ENCODE assay signal across 11 cellular contexts in the genomic region with DNA sequence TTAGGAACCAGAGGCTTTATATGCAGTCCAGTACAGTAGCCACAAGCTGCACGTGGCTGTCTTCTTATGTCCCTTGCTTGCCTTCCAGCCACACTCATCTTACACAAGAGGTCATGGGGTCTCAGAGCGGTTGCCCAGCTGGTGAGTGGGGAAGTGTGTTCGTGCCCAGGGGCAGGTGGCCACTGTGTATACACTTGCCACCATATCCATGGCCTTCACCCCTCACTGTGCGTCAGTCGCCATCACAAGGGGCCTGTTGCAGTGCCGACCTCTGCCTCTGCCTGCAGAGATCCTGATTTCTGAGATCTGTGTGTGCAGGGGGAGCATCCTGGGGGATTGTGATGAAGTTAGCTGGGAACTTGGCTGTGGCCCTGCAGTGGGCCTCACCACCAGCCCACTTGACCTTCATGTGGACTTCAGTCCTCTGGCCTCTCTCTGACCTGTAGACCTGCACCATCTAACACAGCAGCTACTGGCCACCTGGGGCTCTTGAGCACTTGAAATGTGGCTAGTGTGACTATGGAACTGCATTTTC. TPM values are rescaled to one million over a fixed set of nuclear protein-coding genes. Genes with fewer than 3 reads are reported as not detected.
DNase-seq lines count a peak whose midpoint lies in the region; ATAC-seq and TF ChIP-seq lines count a peak whose summit lies in the region.
"Had no signal": no experiment of that assay in that cellular context is flagged by ENCODE, and none has a peak within 500 bp of the region (broad histone marks: within the 10 kb centered on the region; RNA-seq: fewer than 3 reads in every experiment).

No MANE protein-coding gene starts in this region.

- peaks cover 7% of the 10 kb centered on the region for H3K9me3 Mint-ChIP-seq in chondrocyte (ENCODE audit: low read depth)

- ATAC-seq in SK-N-SH treated with all-trans-retinoic acid at 6 μM for 48 hours = no peak

- no peak for TF ChIP-seq CTCF in SK-N-SH (IDR thresholded peaks at IDR 0.05)
- TF ChIP-seq CTCF in chondrocyte (IDR thresholded peaks at IDR 0.05) = no peak

- peak overlapping the region in 1 of 2 experiments; percentile 40 for H3K4ac ChIP-seq in mesenchymal stem cell (ENCODE audit: low read depth in 1 of 2, low read length in 2 of 2)

- WGBS in SK-N-SH (ENCODE audit: low lambda C conversion rate) = 89% methylated on average over 6 of the region's 6 CpGs
- WGBS in mesenchymal stem cell = 87% methylated on average over 5 of the region's 6 CpGs
- whole genome bisulfite sequencing in urinary bladder = 88% methylated on average over 6 of the region's 6 CpGs

- peaks cover 7 to 44% of the 10 kb centered on the region in 2 experiments; a peak in 3 of 4 replicates for H3K4me1 ChIP-seq in SK-N-SH (ENCODE audit: control insufficient read depth in 1 of 2, insufficient read depth in 2 of 2, low read depth in 1 of 2, low read length in 1 of 2)
- peaks cover 30% of the 10 kb centered on the region for H3K4me1 ChIP-seq in mesenchymal stem cell (ENCODE audit: control insufficient read depth, insufficient read depth, low read depth, low read length)
- peaks cover 3% of the 10 kb centered on the region for H3K4me1 ChIP-seq in urinary bladder (ENCODE audit: insufficient read depth)

- peak overlapping the region; percentile 77 for H4K8ac ChIP-seq in mesenchymal stem cell (ENCODE audit: low read length)

- H3K79me2 ChIP-seq in SK-N-SH (ENCODE audit: insufficient read depth) = peaks cover 75% of the 10 kb centered on the region

- H3K4me2 ChIP-seq in SK-N-SH (peak overlapping the region; percentile 52; the same call in 1 of the 2 replicates), mesenchymal stem cell (ENCODE audit: low read length, poor library complexity, severe bottlenecking) (no peak overlapping the region)

- H3K14ac ChIP-seq in mesenchymal stem cell (ENCODE audit: low read length in 2 of 2) = peak overlapping the region in 1 of 2 experiments; percentile 57

- peak overlapping the region; percentile 26 to 84 for H3K18ac ChIP-seq in mesenchymal stem cell (ENCODE audit: low read depth in 1 of 2, low read length in 2 of 2)

- no peak overlapping the region for H2BK120ac ChIP-seq in mesenchymal stem cell (ENCODE audit: low read depth, low read length)

- H3K9me3 ChIP-seq in SK-N-SH (no peaks in the 10 kb centered on the region), mesenchymal stem cell (ENCODE audit: control insufficient read depth, low read length) (no peaks in the 10 kb centered on the region), MG63 (no peaks in the 10 kb centered on the region)

- DNase-seq in SK-N-SH (no peak), chondrocyte (ENCODE audit: low spot score) (no peak), mesenchymal stem cell (peak; percentile 71), NCI-H187 (lab: John Stamatoyannopoulos, UW) (no peak), MG63 (no peak)
- DNase-seq in effector CD4-positive, alpha-beta T cell = no peak
- DNase-seq: GDM1, NCI-H526, T-helper 1 cell had no signal

- POLR2A ChIA-PET in SK-N-SH (lab: Yijun Ruan, JAX) = interaction anchor here (0.7 kb wide), 1 partner anchor 52 kb away, joined by 3 read pairs; no protein-coding TSS in a partner anchor

- peak overlapping the region; percentile 51 to 98 for H2BK12ac ChIP-seq in mesenchymal stem cell (ENCODE audit: low read length in 2 of 2)

- H3K23ac ChIP-seq in mesenchymal stem cell (ENCODE audit: low read length in 2 of 2) = peak overlapping the region in 1 of 2 experiments; percentile 37

- CTCF ChIA-PET in SK-N-SH (lab: Yijun Ruan, JAX) = interaction anchor here (1.3 to 2.5 kb wide), 2 partner anchors 10 to 133 kb away, joined by 6 read pairs; no protein-coding TSS in a partner anchor

- H3K79me1 ChIP-seq in mesenchymal stem cell (replicated peaks; ENCODE audit: low read length, poor library complexity, severe bottlenecking) = peaks cover 6% of the 10 kb centered on the region

- H3K27ac ChIP-seq in SK-N-SH (ENCODE audit: low read depth in 2 of 2, low read length in 1 of 2) (peak overlapping the region in 1 of 2 experiments; percentile 100; a peak in 2 of 4 replicates), mesenchymal stem cell (ENCODE audit: low read length, poor library complexity, severe bottlenecking) (peak overlapping the region; percentile 8), urinary bladder (ENCODE audit: low read depth) (peak overlapping the region; percentile 31)

- H3K4me3 ChIP-seq in SK-N-SH (ENCODE audit: low read depth in 2 of 2, low read length in 1 of 2) = no peak overlapping the region
- H3K4me3 ChIP-seq in mesenchymal stem cell (ENCODE audit: insufficient read depth in 1 of 2, low read depth in 1 of 2, low read length in 2 of 2) = no peak overlapping the region
- no peak overlapping the region for H3K4me3 ChIP-seq in urinary bladder (ENCODE audit: low read depth, low read length)
- no peak overlapping the region for H3K4me3 ChIP-seq in MG63

- H3K4me3 Mint-ChIP-seq in chondrocyte (ENCODE audit: unreplicated experiment) = no peak overlapping the region

- no peaks in the 10 kb centered on the region for H4K20me1 ChIP-seq in SK-N-SH (ENCODE audit: insufficient read depth)

- peak overlapping the region; percentile 15 for H2BK5ac ChIP-seq in mesenchymal stem cell (ENCODE audit: low read depth, low read length, poor library complexity, severe bottlenecking)

- H2BK15ac ChIP-seq in mesenchymal stem cell (ENCODE audit: low read depth, poor library complexity, severe bottlenecking) = no peak overlapping the region

- H3K4me1 Mint-ChIP-seq in chondrocyte (ENCODE audit: low read depth) = peaks cover 68% of the 10 kb centered on the region

- TF ChIP-seq EP300 in SK-N-SH (IDR thresholded peaks at IDR 0.05; ENCODE audit: borderline replicate concordance in 1 of 2, low read depth in 1 of 2, low read length in 1 of 2) = no peak

- H4K91ac ChIP-seq in mesenchymal stem cell (ENCODE audit: low read length) = peak overlapping the region; percentile 28

- no peaks in the 10 kb centered on the region for H3K9me2 ChIP-seq in SK-N-SH

- H3K9ac ChIP-seq in SK-N-SH (peak overlapping the region; percentile 90; the same call in 1 of the 2 replicates), mesenchymal stem cell (ENCODE audit: low read length) (peak overlapping the region; percentile 90)

- H2AFZ ChIP-seq in SK-N-SH (ENCODE audit: low read depth) = no peak overlapping the region
- H2AFZ ChIP-seq in mesenchymal stem cell (ENCODE audit: low read depth, low read length) = no peak overlapping the region

- H3K27me3 Mint-ChIP-seq in chondrocyte (ENCODE audit: low read depth) = no peaks in the 10 kb centered on the region

- H3F3A ChIP-seq in SK-N-SH (replicated peaks; ENCODE audit: insufficient read depth) = peaks cover 49% of the 10 kb centered on the region

- H3K36me3 ChIP-seq in SK-N-SH (replicated peaks in 1 of 2; ENCODE audit: control insufficient read depth in 1 of 2, insufficient read depth in 2 of 2, low read length in 1 of 2) = peaks cover 2 to 8% of the 10 kb centered on the region in 2 experiments
- peaks cover 3 to 5% of the 10 kb centered on the region in 2 experiments for H3K36me3 ChIP-seq in mesenchymal stem cell (ENCODE audit: control insufficient read depth in 1 of 2, insufficient read depth in 2 of 2, low read depth in 1 of 2, low read length in 2 of 2)
- no peaks in the 10 kb centered on the region for H3K36me3 ChIP-seq in urinary bladder (ENCODE audit: insufficient read depth)
- no peaks in the 10 kb centered on the region; the same call in none of the 2 replicates for H3K36me3 ChIP-seq in MG63

- H2AK5ac ChIP-seq in mesenchymal stem cell (ENCODE audit: low read length, severe bottlenecking) = peak overlapping the region; percentile 36

- peak overlapping the region; percentile 97 for H3K27ac Mint-ChIP-seq in chondrocyte (ENCODE audit: unreplicated experiment)

- H3K36me3 Mint-ChIP-seq in chondrocyte (ENCODE audit: low read depth) = no peaks in the 10 kb centered on the region

- no peak for TF ChIP-seq RAD21 in SK-N-SH (IDR thresholded peaks at IDR 0.05; ENCODE audit: low read length)

- H3K27me3 ChIP-seq in SK-N-SH (ENCODE audit: insufficient read depth) = no peaks in the 10 kb centered on the region
- no peaks in the 10 kb centered on the region for H3K27me3 ChIP-seq in mesenchymal stem cell (ENCODE audit: control insufficient read depth in 1 of 2, insufficient read depth in 1 of 2, low read length in 2 of 2)
- no peaks in the 10 kb centered on the region for H3K27me3 ChIP-seq in MG63

TF ChIP-seq in SK-N-SH, 30 proteins besides CTCF, POLR2A, EP300 and RAD21 (continues in another document):
- no peak for TF ChIP-seq PBX3 (IDR thresholded peaks at IDR 0.05)

TF ChIP-seq in SK-N-SH treated with all-trans-retinoic acid at 6 μM for 48 hours, 23 proteins besides CTCF, POLR2A, EP300 and RAD21 (continues in another document):
- no peak for TF ChIP-seq SNAI2 (CRISPR knock-in tag; IDR thresholded peaks at IDR 0.05)
- TF ChIP-seq, protein P1, sequence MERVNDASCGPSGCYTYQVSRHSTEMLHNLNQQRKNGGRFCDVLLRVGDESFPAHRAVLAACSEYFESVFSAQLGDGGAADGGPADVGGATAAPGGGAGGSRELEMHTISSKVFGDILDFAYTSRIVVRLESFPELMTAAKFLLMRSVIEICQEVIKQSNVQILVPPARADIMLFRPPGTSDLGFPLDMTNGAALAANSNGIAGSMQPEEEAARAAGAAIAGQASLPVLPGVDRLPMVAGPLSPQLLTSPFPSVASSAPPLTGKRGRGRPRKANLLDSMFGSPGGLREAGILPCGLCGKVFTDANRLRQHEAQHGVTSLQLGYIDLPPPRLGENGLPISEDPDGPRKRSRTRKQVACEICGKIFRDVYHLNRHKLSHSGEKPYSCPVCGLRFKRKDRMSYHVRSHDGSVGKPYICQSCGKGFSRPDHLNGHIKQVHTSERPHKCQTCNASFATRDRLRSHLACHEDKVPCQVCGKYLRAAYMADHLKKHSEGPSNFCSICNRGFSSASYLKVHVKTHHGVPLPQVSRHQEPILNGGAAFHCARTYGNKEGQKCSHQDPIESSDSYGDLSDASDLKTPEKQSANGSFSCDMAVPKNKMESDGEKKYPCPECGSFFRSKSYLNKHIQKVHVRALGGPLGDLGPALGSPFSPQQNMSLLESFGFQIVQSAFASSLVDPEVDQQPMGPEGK (CRISPR knock-in tag; IDR thresholded peaks at IDR 0.05; ENCODE audit: borderline replicate concordance) = no peak

RNA-seq across cellular contexts. Expression of gene SACM1L, which starts 43.1 kb away (rescaled TPM):
- polyA plus RNA-seq in SK-N-SH (2012; rRNA removed) (11.2 and 16.7 TPM in 2 replicates), urinary bladder (23.4 TPM)
- polyA plus RNA-seq in SK-N-SH (2012; cell fraction: cytosol; rRNA removed) = 15.4 and 16.4 TPM in 2 replicates
- 13.7 and 35.1 TPM in 2 replicates for polyA plus RNA-seq in SK-N-SH (2012; cell fraction: nucleus; rRNA removed)
- total RNA-seq in chondrocyte (34.2 to 44.1 TPM (median 34.5 TPM) in 3 replicates), urinary bladder (77.9 TPM)
- 20.4 TPM for polyA plus RNA-seq in mesenchymal stem cell (2013, experiment 1 of 2)
- 22.4 TPM for polyA plus RNA-seq in mesenchymal stem cell (2013, experiment 2 of 2)
- 7.7 and 50.2 TPM in 2 replicates for total RNA-seq in MG63 (2014; rRNA removed; shearing (Covaris generic); ENCODE audit: low replicate concordance)

RNA-seq across cellular contexts. Expression of gene LIMD1, which starts 51.6 kb away (rescaled TPM):
- polyA plus RNA-seq in SK-N-SH (2012; rRNA removed) = 7.6 and 10.5 TPM in 2 replicates
- 2.7 and 5.0 TPM in 2 replicates for polyA plus RNA-seq in SK-N-SH (2012; cell fraction: cytosol; rRNA removed)
- polyA plus RNA-seq in SK-N-SH (2012; cell fraction: nucleus; rRNA removed) = 22.5 and 25.5 TPM in 2 replicates
- total RNA-seq in chondrocyte = 20.0 to 32.0 TPM (median 29.6 TPM) in 3 replicates
- polyA plus RNA-seq in mesenchymal stem cell (2013, experiment 1 of 2) = 9.4 TPM
- 8.4 TPM for polyA plus RNA-seq in mesenchymal stem cell (2013, experiment 2 of 2)
- 20.6 TPM for total RNA-seq in urinary bladder
- polyA plus RNA-seq in urinary bladder = 6.4 TPM
- 6.5 and 9.3 TPM in 2 replicates for total RNA-seq in MG63 (2014; rRNA removed; shearing (Covaris generic); ENCODE audit: low replicate concordance)
